ENCODE assay signal across 13 cellular contexts in the genomic region with DNA sequence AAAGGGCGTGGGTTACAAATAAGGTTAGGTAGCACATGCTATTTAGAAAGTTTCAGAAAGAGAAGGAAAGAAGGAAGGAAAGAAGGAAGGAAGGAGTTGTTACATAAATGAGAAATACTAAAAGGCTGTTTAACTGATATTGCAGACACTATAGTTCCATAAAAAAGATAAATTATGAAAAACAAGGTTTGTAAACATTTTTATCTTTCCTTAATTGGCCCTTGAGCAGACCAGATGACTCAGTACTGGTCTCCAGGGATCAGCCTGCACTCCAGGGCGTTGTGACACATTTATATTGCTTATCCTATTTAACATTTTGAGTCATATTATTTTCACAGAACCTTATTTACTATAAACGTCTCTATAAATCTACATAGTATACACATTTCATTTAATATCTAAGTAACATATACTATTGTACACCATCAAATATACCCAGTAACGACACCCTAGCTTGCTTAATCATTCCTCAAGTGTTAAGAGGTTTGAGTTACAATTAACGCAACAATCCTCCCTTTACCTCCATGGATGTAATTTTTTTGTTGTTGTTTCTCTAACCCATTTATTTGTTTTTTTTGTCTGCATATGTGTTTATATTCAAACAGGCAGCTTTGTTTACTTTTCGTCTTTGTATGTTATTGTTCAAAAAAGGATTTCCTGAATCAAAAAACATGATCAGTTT. TPM values are rescaled to one million over a fixed set of nuclear protein-coding genes. Genes with fewer than 3 reads are reported as not detected.
DNase-seq lines count a peak whose midpoint lies in the region; ATAC-seq and TF ChIP-seq lines count a peak whose summit lies in the region.
"Had no signal": no experiment of that assay in that cellular context is flagged by ENCODE, and none has a peak within 500 bp of the region (broad histone marks: within the 10 kb centered on the region; RNA-seq: fewer than 3 reads in every experiment).

No MANE protein-coding gene starts in this region.

- DNase-seq in IMR-90 (peak; percentile 76), amniotic epithelial cell (ENCODE audit: low read depth) (peak; percentile 81), hepatocyte (ENCODE audit: low spot score) (peak; percentile 41), GM10266 (ENCODE audit: extremely low spot score) (no peak), NCI-H82 (lab: John Stamatoyannopoulos, UW) (no peak), SK-N-DZ (ENCODE audit: low spot score) (no peak)
- DNase-seq in activated T-cell treated with anti-CD3 and anti-CD28 coated beads, Interleukin-2, amount 50 U/mL, for 72 hours, result no peak
- DNase-seq: activated naive CD4-positive, alpha-beta T cell treated with anti-CD3 and anti-CD28 coated beads, Interleukin-2, amount 50 U/mL, for 16 hours; CD4-positive, alpha-beta memory T cell; natural killer cell; NCI-H446 had no signal

- H3K27ac Mint-ChIP-seq in activated T-cell treated with anti-CD3 and anti-CD28 coated beads, Interleukin-2, amount 50 U/mL, for 72 hours, result no peak overlapping the region
- H3K27ac Mint-ChIP-seq: CD4-positive, alpha-beta memory T cell; natural killer cell had no signal

- peaks cover 30% of the 10 kb centered on the region for H3K4me1 Mint-ChIP-seq in activated T-cell treated with anti-CD3 and anti-CD28 coated beads, Interleukin-2, amount 50 U/mL, for 72 hours (ENCODE audit: low read depth)

- no peak overlapping the region for H4K5ac ChIP-seq in IMR-90 (ENCODE audit: low read depth, low read length)

- no peak overlapping the region for H2BK120ac ChIP-seq in IMR-90 (ENCODE audit: low read depth, low read length)

- H3K36me3 ChIP-seq in BLaER1 treated with 17β-estradiol and CSF1 and Interleukin-3, amounts not matched to agents 10 nM and 100 nM, result no peaks in the 10 kb centered on the region
- H3K36me3 ChIP-seq in IMR-90 (ENCODE audit: control insufficient read depth, insufficient read depth, low read length), result no peaks in the 10 kb centered on the region
- H3K36me3 ChIP-seq in hepatocyte (replicated peaks; ENCODE audit: insufficient read depth, low read depth), result no peaks in the 10 kb centered on the region

- CTCF ChIA-PET in IMR-90 (lab: Yijun Ruan, JAX), result no interaction called here

- dilution Hi-C loops in IMR-90 (cut with HindIII; ENCODE audit: low sequenced_read_pairs, unreplicated experiment), result no loop called here

- ATAC-seq in IMR-90 (ENCODE audit: low read depth), result no peak
- no peak for ATAC-seq in activated T-cell treated with anti-CD3 and anti-CD28 coated beads, Interleukin-2, amount 50 U/mL, for 72 hours (replicated peaks in 1 of 2)
- ATAC-seq: natural killer cell had no signal

- H2AK9ac ChIP-seq in IMR-90 (replicated peaks; ENCODE audit: low read depth, low read length, poor library complexity), result no peak overlapping the region

- no peak overlapping the region for H4K8ac ChIP-seq in IMR-90 (ENCODE audit: low read depth in 2 of 2, low read length in 2 of 2)

- H2AK5ac ChIP-seq in IMR-90 (ENCODE audit: low read depth, low read length), result no peak overlapping the region

- POLR2A ChIA-PET in IMR-90 (lab: Charles Lee; ENCODE audit: unreplicated experiment), result no interaction called here

- no peaks in the 10 kb centered on the region for H3K9me3 ChIP-seq in BLaER1 treated with 17β-estradiol and CSF1 and Interleukin-3, amounts not matched to agents 10 nM and 100 nM (replicated peaks in 1 of 11)
- H3K9me3 ChIP-seq in IMR-90 (ENCODE audit: control insufficient read depth, insufficient read depth, low read length) (no peaks in the 10 kb centered on the region), hepatocyte (ENCODE audit: low read depth) (no peaks in the 10 kb centered on the region)

- H3K27ac ChIP-seq in BLaER1 treated with 17β-estradiol and CSF1 and Interleukin-3, amounts not matched to agents 10 nM and 100 nM, result no peak overlapping the region
- no peak overlapping the region for H3K27ac ChIP-seq in IMR-90 (ENCODE audit: insufficient read depth, low read length)
- H3K27ac ChIP-seq in hepatocyte, result peak overlapping the region; percentile 18
- H3K27ac ChIP-seq: RWPE1 had no signal

- TF ChIP-seq RAD21 in IMR-90 (IDR thresholded peaks at IDR 0.05; ENCODE audit: low read length), result no peak

- no peak overlapping the region; a peak in 1 of 22 replicates for H3K9ac ChIP-seq in BLaER1 treated with 17β-estradiol and CSF1 and Interleukin-3, amounts not matched to agents 10 nM and 100 nM
- H3K9ac ChIP-seq in IMR-90 (ENCODE audit: low read depth, low read length), result no peak overlapping the region

- no peaks in the 10 kb centered on the region for H3K9me3 Mint-ChIP-seq in activated T-cell treated with anti-CD3 and anti-CD28 coated beads, Interleukin-2, amount 50 U/mL, for 72 hours
- H3K9me3 Mint-ChIP-seq: CD4-positive, alpha-beta memory T cell; natural killer cell had no signal

- no CpG with 5 or more reads among the region's 6 CpGs for WGBS in IMR-90 (ENCODE audit: extremely low coverage in 2 of 2, insufficient read length in 1 of 2), 2 experiments
- WGBS in hepatocyte (ENCODE audit: low lambda C conversion rate, missing lambda C conversion rate), result 51% methylated on average over 6 of the region's 6 CpGs

- H3K27me3 Mint-ChIP-seq in activated T-cell treated with anti-CD3 and anti-CD28 coated beads, Interleukin-2, amount 50 U/mL, for 72 hours (ENCODE audit: low read depth), result peaks cover 72% of the 10 kb centered on the region

- no peak overlapping the region for H3K18ac ChIP-seq in IMR-90 (ENCODE audit: low read depth, low read length)

- peaks cover 2% of the 10 kb centered on the region in 2 donors for H3K36me3 Mint-ChIP-seq in activated T-cell treated with anti-CD3 and anti-CD28 coated beads, Interleukin-2, amount 50 U/mL, for 72 hours (ENCODE audit: insufficient read depth in 2 of 2)
- H3K36me3 Mint-ChIP-seq: CD4-positive, alpha-beta memory T cell; natural killer cell had no signal

- H3K9me1 ChIP-seq in IMR-90 (ENCODE audit: insufficient read depth, low read length), result peaks cover 13% of the 10 kb centered on the region

- no peaks in the 10 kb centered on the region for H3K9me2 ChIP-seq in hepatocyte (replicated peaks; ENCODE audit: insufficient read depth)

- H3K79me1 ChIP-seq in IMR-90 (ENCODE audit: low read depth in 1 of 2, low read length in 2 of 2), result peaks cover 7 to 22% of the 10 kb centered on the region in 2 experiments

- no peak overlapping the region for H2AFZ ChIP-seq in IMR-90 (replicated peaks; ENCODE audit: low read length, poor library complexity)
- no peak overlapping the region for H2AFZ ChIP-seq in hepatocyte

- in situ Hi-C loops in IMR-90 (cut with MboI; ENCODE audit: low sequenced_read_pairs), result loop anchor here (25.0 kb wide), 1 partner anchor 232 kb away; no protein-coding TSS in a partner anchor

- peaks cover 13% of the 10 kb centered on the region for H3K79me2 ChIP-seq in hepatocyte

- no peak overlapping the region for H3K14ac ChIP-seq in IMR-90 (replicated peaks; ENCODE audit: low read depth, low read length)

- H4K20me1 ChIP-seq in BLaER1 treated with 17β-estradiol and CSF1 and Interleukin-3, amounts not matched to agents 10 nM and 100 nM, result peaks cover 0 to 10% (median 0%) of the 10 kb centered on the region in 11 experiments; a peak in 3 of 22 replicates
- 0 out of 2 replicates have a peak, but pooled peaks cover 7% of the 10 kb centered on the region for H4K20me1 ChIP-seq in IMR-90 (ENCODE audit: insufficient read depth, low read length)
- no peaks in the 10 kb centered on the region for H4K20me1 ChIP-seq in hepatocyte (ENCODE audit: insufficient read depth, poor library complexity, severe bottlenecking)

- no peak overlapping the region for H2BK20ac ChIP-seq in IMR-90 (ENCODE audit: low read depth, low read length)

- H4K91ac ChIP-seq in IMR-90 (ENCODE audit: insufficient read depth, low read depth, low read length), result no peak overlapping the region

- no TSS peak for BruUV-seq in IMR-90 (replicated peaks; lab: Mats Ljungman, UMichigan)

- TF ChIP-seq CTCF in IMR-90 (conservative IDR thresholded peaks at IDR 0.05; ENCODE audit: low read depth, low read length) (no peak), hepatocyte (IDR thresholded peaks at IDR 0.05; ENCODE audit: poor library complexity) (no peak), GM10266 (IDR thresholded peaks at IDR 0.05; ENCODE audit: control insufficient read depth, insufficient read depth, low read depth, missing control alignments) (no peak)

- H2BK5ac ChIP-seq in IMR-90 (ENCODE audit: low read depth, low read length, poor library complexity, severe bottlenecking), result no peak overlapping the region

- H3K4me3 Mint-ChIP-seq in activated T-cell treated with anti-CD3 and anti-CD28 coated beads, Interleukin-2, amount 50 U/mL, for 72 hours, result no peak overlapping the region

- intact Hi-C loops in IMR-90 (cut with micrococcal nuclease), result loop anchor here (5.0 kb wide), 2 partner anchors 107 to 212 kb away; no protein-coding TSS in a partner anchor

- no peak for TF ChIP-seq POLR2A in IMR-90 (IDR thresholded peaks at IDR 0.05; ENCODE audit: low read depth, low read length)

- H3K4me2 ChIP-seq in BLaER1 treated with 17β-estradiol and CSF1 and Interleukin-3, amounts not matched to agents 10 nM and 100 nM, result peak overlapping the region in 10 of 11 experiments; percentile 6 to 96 (median 44); a peak in 18 of 22 replicates
- H3K4me2 ChIP-seq in IMR-90 (ENCODE audit: low read depth, low read length), result peak overlapping the region; percentile 31; the same call in 1 of the 2 replicates
- H3K4me2 ChIP-seq in hepatocyte, result peak overlapping the region; percentile 6

- H3K4me1 ChIP-seq in BLaER1 treated with 17β-estradiol and CSF1 and Interleukin-3, amounts not matched to agents 10 nM and 100 nM, result peaks cover 28 to 80% (median 54%) of the 10 kb centered on the region in 10 experiments
- peaks cover 23% of the 10 kb centered on the region for H3K4me1 ChIP-seq in IMR-90 (ENCODE audit: control insufficient read depth, insufficient read depth, low read length)
- H3K4me1 ChIP-seq in hepatocyte (ENCODE audit: insufficient read depth), result peaks cover 28% of the 10 kb centered on the region

- H3K4ac ChIP-seq in IMR-90 (ENCODE audit: low read depth, low read length), result no peak overlapping the region

- H2BK15ac ChIP-seq in IMR-90 (ENCODE audit: low read depth, low read length), result peak overlapping the region; percentile 30; the same call in 1 of the 3 replicates

- peaks cover 0 to 46% (median 42%) of the 10 kb centered on the region in 11 experiments; a peak in 19 of 22 replicates for H3K27me3 ChIP-seq in BLaER1 treated with 17β-estradiol and CSF1 and Interleukin-3, amounts not matched to agents 10 nM and 100 nM
- no peaks in the 10 kb centered on the region for H3K27me3 ChIP-seq in IMR-90 (ENCODE audit: control insufficient read depth, insufficient read depth, low read length)
- peaks cover 13% of the 10 kb centered on the region for H3K27me3 ChIP-seq in hepatocyte

- no peak overlapping the region for H3K56ac ChIP-seq in IMR-90 (ENCODE audit: extremely low read depth, insufficient read depth, low read length)

- no peak overlapping the region for H3K23ac ChIP-seq in IMR-90 (ENCODE audit: low read depth, low read length)

- no peak overlapping the region for H3K4me3 ChIP-seq in BLaER1 treated with 17β-estradiol and CSF1 and Interleukin-3, amounts not matched to agents 10 nM and 100 nM
- no peak overlapping the region for H3K4me3 ChIP-seq in IMR-90 (ENCODE audit: insufficient read depth, low read depth, low read length)
- no peak overlapping the region for H3K4me3 ChIP-seq in hepatocyte

RNA-seq across cellular contexts. Expression of a gene that starts 2.8 kb away (rescaled TPM):
- 26.9 and 28.9 TPM in 2 replicates for total RNA-seq in IMR-90 (2012; rRNA removed)
- polyA plus RNA-seq in IMR-90 (2012; rRNA removed), result 12.3 and 13.8 TPM in 2 replicates
- 5.7 and 7.0 TPM in 2 replicates for polyA plus RNA-seq in IMR-90 (2012; cell fraction: cytosol; rRNA removed)
- polyA plus RNA-seq in IMR-90 (2012; cell fraction: nucleus; rRNA removed; ENCODE audit: low replicate concordance), result 13.4 and 18.7 TPM in 2 replicates
- total RNA-seq in hepatocyte, result 21.0 and 26.0 TPM in 2 replicates
- polyA plus RNA-seq in hepatocyte, result 81.8 and 120 TPM in 2 replicates
- 0.22 and 0.51 TPM in 2 replicates for polyA plus RNA-seq in SK-N-DZ (2014; cell fraction: cytosol; rRNA removed)
- 2.2 TPM in 1 of 2 replicates, not detected in the other for polyA plus RNA-seq in SK-N-DZ (2014; cell fraction: nucleus; rRNA removed)
- total RNA-seq in activated T-cell treated with anti-CD3 and anti-CD28 coated beads, Interleukin-2, amount 50 U/mL, for 72 hours, result under 1 TPM; 0.42 to 0.82 TPM

Comparison
In these comparisons a context has a peak if more than half of its experiments do, and no peak if none do; other contexts are left out.
1. DNase-seq: peak in IMR-90 (single experiment), amniotic epithelial cell (single experiment) and hepatocyte (single experiment); none in GM10266 (single experiment), NCI-H82 (single experiment), SK-N-DZ (single experiment) and activated T-cell treated with anti-CD3 and anti-CD28 coated beads, Interleukin-2, amount 50 U/mL, for 72 hours (0 of 2).
2. RNA of a gene that starts 2.8 kb away (total RNA-seq): 26.9 to 28.9 TPM in IMR-90 and 21.0 to 26.0 TPM in hepatocyte; 0.42 to 0.82 TPM in activated T-cell treated with anti-CD3 and anti-CD28 coated beads, Interleukin-2, amount 50 U/mL, for 72 hours; every median in the first group is over 10 times any median in the second.
3. Peak in every context shown above with its lines, with median percentiles within 50 percentile points of each other: H3K4me2 ChIP-seq.